28 cellular contexts compared by ENCODE assay signal in genomic region chr4:11009281-11009680, GRCh38.
"Had no signal": no experiment of that assay in that cellular context is flagged by ENCODE, and none has a peak within 500 bp of the region (broad histone marks: within the 10 kb centered on the region; RNA-seq: fewer than 3 reads in every experiment).

No MANE protein-coding gene starts in this region.

- DNase-seq: colonic mucosa; cortex of kidney; dermis blood vessel endothelial cell; dorsolateral prefrontal cortex; effector CD4-positive, alpha-beta T cell; effector CD8-positive, alpha-beta T cell; effector memory CD4-positive, alpha-beta T cell; effector memory CD8-positive, alpha-beta T cell; endodermal cell; erythroblast; esophagus squamous epithelium; foreskin fibroblast; foreskin keratinocyte; foreskin melanocyte; gastrocnemius medialis; glutamatergic neuron; head of caudate nucleus; heart left ventricle; heart right ventricle; hippocampal formation had no signal

- H3K27me3 ChIP-seq: colonic mucosa, esophagus muscularis mucosa, esophagus squamous epithelium, foreskin keratinocyte, gastrocnemius medialis, gastroesophageal sphincter, hepatocyte had no signal

- FAIRE-seq: colon, endometrium, endothelial cell of umbilical vein, frontal cortex had no signal

- H3K4me3 ChIP-seq: colonic mucosa, coronary artery, dorsolateral prefrontal cortex, esophagus muscularis mucosa, esophagus squamous epithelium, gastrocnemius medialis, gastroesophageal sphincter, heart left ventricle, heart right ventricle, hepatocyte had no signal

- H3K36me3 ChIP-seq: colonic mucosa, esophagus muscularis mucosa, esophagus squamous epithelium, gastrocnemius medialis, gastroesophageal sphincter, heart left ventricle, heart right ventricle had no signal
